Comparison of ENCODE assay signal across 1 cellular context in genomic region chr11:13183094-13183825, GRCh38.
A peak's percentile ranks its signal among the peaks of the same experiment; 100 is the strongest.
TF ChIP-seq lines count a peak whose summit lies in the region.

No MANE protein-coding gene starts in this region.

TF ChIP-seq in K562, 482 proteins besides CTCF, POLR2A, EP300 and RAD21 (continued from another document):
- TF ChIP-seq, protein P1, sequence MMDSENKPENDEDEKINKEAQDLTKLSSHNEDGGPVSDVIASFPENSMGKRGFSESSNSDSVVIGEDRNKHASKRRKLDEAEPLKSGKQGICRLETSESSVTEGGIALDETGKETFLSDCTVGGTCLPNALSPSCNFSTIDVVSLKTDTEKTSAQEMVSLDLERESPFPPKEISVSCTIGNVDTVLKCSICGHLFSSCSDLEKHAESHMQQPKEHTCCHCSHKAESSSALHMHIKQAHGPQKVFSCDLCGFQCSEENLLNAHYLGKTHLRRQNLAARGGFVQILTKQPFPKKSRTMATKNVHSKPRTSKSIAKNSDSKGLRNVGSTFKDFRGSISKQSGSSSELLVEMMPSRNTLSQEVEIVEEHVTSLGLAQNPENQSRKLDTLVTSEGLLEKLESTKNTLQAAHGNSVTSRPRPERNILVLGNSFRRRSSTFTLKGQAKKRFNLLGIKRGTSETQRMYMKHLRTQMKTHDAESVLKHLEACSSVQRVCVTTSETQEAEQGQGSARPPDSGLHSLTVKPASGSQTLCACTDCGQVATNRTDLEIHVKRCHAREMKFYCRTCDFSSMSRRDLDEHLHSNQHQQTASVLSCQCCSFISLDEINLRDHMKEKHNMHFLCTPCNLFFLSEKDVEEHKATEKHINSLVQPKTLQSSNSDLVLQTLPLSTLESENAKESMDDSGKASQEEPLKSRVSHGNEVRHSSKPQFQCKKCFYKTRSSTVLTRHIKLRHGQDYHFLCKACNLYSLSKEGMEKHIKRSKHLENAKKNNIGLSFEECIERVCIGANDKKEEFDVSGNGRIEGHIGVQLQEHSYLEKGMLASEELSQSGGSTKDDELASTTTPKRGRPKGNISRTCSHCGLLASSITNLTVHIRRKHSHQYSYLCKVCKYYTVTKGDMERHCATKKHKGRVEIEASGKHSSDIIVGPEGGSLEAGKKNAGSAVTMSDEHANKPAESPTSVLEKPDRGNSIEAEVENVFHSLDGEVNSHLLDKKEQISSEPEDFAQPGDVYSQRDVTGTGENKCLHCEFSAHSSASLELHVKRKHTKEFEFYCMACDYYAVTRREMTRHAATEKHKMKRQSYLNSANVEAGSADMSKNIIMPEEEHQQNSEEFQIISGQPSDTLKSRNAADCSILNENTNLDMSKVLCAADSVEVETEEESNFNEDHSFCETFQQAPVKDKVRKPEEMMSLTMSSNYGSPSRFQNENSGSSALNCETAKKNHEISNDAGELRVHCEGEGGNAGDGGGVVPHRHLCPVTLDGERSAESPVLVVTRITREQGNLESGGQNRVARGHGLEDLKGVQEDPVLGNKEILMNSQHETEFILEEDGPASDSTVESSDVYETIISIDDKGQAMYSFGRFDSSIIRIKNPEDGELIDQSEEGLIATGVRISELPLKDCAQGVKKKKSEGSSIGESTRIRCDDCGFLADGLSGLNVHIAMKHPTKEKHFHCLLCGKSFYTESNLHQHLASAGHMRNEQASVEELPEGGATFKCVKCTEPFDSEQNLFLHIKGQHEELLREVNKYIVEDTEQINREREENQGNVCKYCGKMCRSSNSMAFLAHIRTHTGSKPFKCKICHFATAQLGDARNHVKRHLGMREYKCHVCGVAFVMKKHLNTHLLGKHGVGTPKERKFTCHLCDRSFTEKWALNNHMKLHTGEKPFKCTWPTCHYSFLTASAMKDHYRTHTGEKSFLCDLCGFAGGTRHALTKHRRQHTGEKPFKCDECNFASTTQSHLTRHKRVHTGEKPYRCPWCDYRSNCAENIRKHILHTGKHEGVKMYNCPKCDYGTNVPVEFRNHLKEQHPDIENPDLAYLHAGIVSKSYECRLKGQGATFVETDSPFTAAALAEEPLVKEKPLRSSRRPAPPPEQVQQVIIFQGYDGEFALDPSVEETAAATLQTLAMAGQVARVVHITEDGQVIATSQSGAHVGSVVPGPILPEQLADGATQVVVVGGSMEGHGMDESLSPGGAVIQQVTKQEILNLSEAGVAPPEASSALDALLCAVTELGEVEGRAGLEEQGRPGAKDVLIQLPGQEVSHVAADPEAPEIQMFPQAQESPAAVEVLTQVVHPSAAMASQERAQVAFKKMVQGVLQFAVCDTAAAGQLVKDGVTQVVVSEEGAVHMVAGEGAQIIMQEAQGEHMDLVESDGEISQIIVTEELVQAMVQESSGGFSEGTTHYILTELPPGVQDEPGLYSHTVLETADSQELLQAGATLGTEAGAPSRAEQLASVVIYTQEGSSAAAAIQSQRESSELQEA (IDR thresholded peaks at IDR 0.05; ENCODE audit: low read depth): no peak
- TF ChIP-seq ZNF217 (CRISPR knock-in tag; IDR thresholded peaks at IDR 0.05) (no peak), DMBX1 (CRISPR knock-in tag; IDR thresholded peaks at IDR 0.05; ENCODE audit: borderline replicate concordance) (no peak), HIVEP1 (CRISPR knock-in tag; IDR thresholded peaks at IDR 0.05) (no peak), POLR3A (IDR thresholded peaks at IDR 0.05; ENCODE audit: borderline replicate concordance, extremely low read depth, insufficient read depth, insufficient read length) (no peak), DEAF1 (CRISPR knock-in tag; IDR thresholded peaks at IDR 0.05) (peak; percentile 47; the same call in 1 of the 2 replicates), NR3C1 (CRISPR knock-in tag; IDR thresholded peaks at IDR 0.05) (no peak), NONO (IDR thresholded peaks at IDR 0.05; ENCODE audit: low read depth in 2 of 2, low read length in 1 of 2) (no peak), PBX2 (CRISPR knock-in tag; IDR thresholded peaks at IDR 0.05; ENCODE audit: low read depth) (no peak), PBX2 (tag; conservative IDR thresholded peaks at IDR 0.05; ENCODE audit: low read depth) (peak; percentile 51; the same call in 1 of the 2 replicates), ZNF76 (CRISPR knock-in tag; IDR thresholded peaks at IDR 0.05; ENCODE audit: borderline replicate concordance) (no peak), FOXJ2 (tag; IDR thresholded peaks at IDR 0.05) (0 out of 2 replicates have a peak, but pooled peaks have one; percentile 30), MEIS2 (IDR thresholded peaks at IDR 0.05; ENCODE audit: partially characterized antibody) (peak; percentile 51), CREB3 (tag; conservative IDR thresholded peaks at IDR 0.05; ENCODE audit: low read depth) (no peak), BRCA1 (IDR thresholded peaks at IDR 0.05) (no peak), BRCA1 (CRISPR knock-in tag; IDR thresholded peaks at IDR 0.05) (no peak), ILK (tag; IDR thresholded peaks at IDR 0.05; ENCODE audit: borderline replicate concordance, low read depth) (no peak), ZNF316 (IDR thresholded peaks at IDR 0.05) (no peak), ZNF830 (CRISPR knock-in tag; IDR thresholded peaks at IDR 0.05) (no peak), ELK3 (CRISPR knock-in tag; IDR thresholded peaks at IDR 0.05) (no peak), ZNF143 (CRISPR knock-in tag; IDR thresholded peaks at IDR 0.05) (no peak), NR0B1 (IDR thresholded peaks at IDR 0.05; ENCODE audit: partially characterized antibody) (no peak), PTRF (tag; IDR thresholded peaks at IDR 0.05) (no peak), ZNF165 (CRISPR knock-in tag; IDR thresholded peaks at IDR 0.05; ENCODE audit: borderline replicate concordance) (no peak), DPF2 (IDR thresholded peaks at IDR 0.05) (no peak), WHSC1 (IDR thresholded peaks at IDR 0.05; ENCODE audit: low read length) (no peak), THAP12 (CRISPR knock-in tag; IDR thresholded peaks at IDR 0.05) (no peak), ZNF324 (CRISPR knock-in tag; IDR thresholded peaks at IDR 0.05) (no peak), PCBP1 (IDR thresholded peaks at IDR 0.05; ENCODE audit: low read depth, low read length, poor library complexity, severe bottlenecking) (no peak), ATF4 (CRISPR knock-in tag; IDR thresholded peaks at IDR 0.05) (0 out of 2 replicates have a peak, but pooled peaks have one; percentile 14), TBL1XR1 (IDR thresholded peaks at IDR 0.05; ENCODE audit: low read length in 2 of 2) (no peak), RCOR1 (IDR thresholded peaks at IDR 0.05; ENCODE audit: borderline replicate concordance in 1 of 2, low read depth in 2 of 2, low read length in 2 of 2) (no peak)
